1 cellular context compared by ENCODE assay signal in genomic region chr2:218323526-218324472, GRCh38.
A peak's percentile ranks its signal among the peaks of the same experiment; 100 is the strongest.
TF ChIP-seq lines count a peak whose summit lies in the region.

No MANE protein-coding gene starts in this region.

TF ChIP-seq in HepG2, 621 proteins besides CTCF, POLR2A, EP300 and RAD21 (continued from another document and continues in another):
- TF ChIP-seq ZNF407 (CRISPR knock-in tag; IDR thresholded peaks at IDR 0.05; ENCODE audit: not compliant biosample characterization) (peak; percentile 60), ZHX1 (CRISPR knock-in tag; IDR thresholded peaks at IDR 0.05; ENCODE audit: low read depth) (peak; percentile 63; the same call in 1 of the 2 replicates), BORCS8-MEF2B (CRISPR knock-in tag; IDR thresholded peaks at IDR 0.05) (no peak), PATZ1 (CRISPR knock-in tag; IDR thresholded peaks at IDR 0.05) (peak; percentile 87), PCBP1 (IDR thresholded peaks at IDR 0.05; ENCODE audit: borderline replicate concordance, low read depth, low read length) (0 out of 2 replicates have a peak, but pooled peaks have one; percentile 13), SIN3B (IDR thresholded peaks at IDR 0.05; ENCODE audit: low read length) (no peak), ZNF83 (CRISPR knock-in tag; IDR thresholded peaks at IDR 0.05; ENCODE audit: borderline replicate concordance) (0 out of 2 replicates have a peak, but pooled peaks have one; percentile 27), ZNF788 (CRISPR knock-in tag; IDR thresholded peaks at IDR 0.05; ENCODE audit: borderline replicate concordance) (0 out of 2 replicates have a peak, but pooled peaks have one; percentile 42), SKIL (CRISPR knock-in tag; IDR thresholded peaks at IDR 0.05; ENCODE audit: borderline replicate concordance) (peak; percentile 81), ZC3H13 (CRISPR knock-in tag; IDR thresholded peaks at IDR 0.05) (peak; percentile 85; the same call in 1 of the 2 replicates), GTF3A (CRISPR knock-in tag; conservative IDR thresholded peaks at IDR 0.05) (0 out of 2 replicates have a peak, but pooled peaks have one; percentile 64), ZFYVE20 (CRISPR knock-in tag; IDR thresholded peaks at IDR 0.05; ENCODE audit: borderline replicate concordance, low read depth) (no peak), ZNF251 (CRISPR knock-in tag; IDR thresholded peaks at IDR 0.05) (no peak), ZNF503 (CRISPR knock-in tag; IDR thresholded peaks at IDR 0.05) (0 out of 2 replicates have a peak, but pooled peaks have one; percentile 45), ZNF282 (IDR thresholded peaks at IDR 0.05; ENCODE audit: partially characterized antibody) (no peak), SNAI1 (CRISPR knock-in tag; IDR thresholded peaks at IDR 0.05; ENCODE audit: borderline replicate concordance) (peak; percentile 46; the same call in 1 of the 2 replicates), ZNF484 (CRISPR knock-in tag; IDR thresholded peaks at IDR 0.05; ENCODE audit: borderline replicate concordance, low read depth) (no peak), TERF1 (CRISPR knock-in tag; IDR thresholded peaks at IDR 0.05) (no peak), SRSF4 (IDR thresholded peaks at IDR 0.05; ENCODE audit: low read depth, low read length, poor library complexity, severe bottlenecking) (no peak), ZNF670 (CRISPR knock-in tag; IDR thresholded peaks at IDR 0.05; ENCODE audit: borderline replicate concordance) (no peak), ETV6 (CRISPR knock-in tag; conservative IDR thresholded peaks at IDR 0.05) (no peak; the same call in 1 of the 2 replicates), MEIS2 (CRISPR knock-in tag; IDR thresholded peaks at IDR 0.05) (no peak), ZEB1 (IDR thresholded peaks at IDR 0.05; ENCODE audit: insufficient replicate concordance, low read depth) (peak; percentile 21), MAFF (IDR thresholded peaks at IDR 0.05; ENCODE audit: low read depth, low read length) (no peak), KMT2A (CRISPR knock-in tag; IDR thresholded peaks at IDR 0.05) (0 out of 2 replicates have a peak, but pooled peaks have one; percentile 23), SMARCE1 (IDR thresholded peaks at IDR 0.05; ENCODE audit: borderline replicate concordance) (no peak), HMG20A (CRISPR knock-in tag; IDR thresholded peaks at IDR 0.05; ENCODE audit: borderline replicate concordance) (peak; percentile 63; the same call in 1 of the 2 replicates), ZXDC (CRISPR knock-in tag; IDR thresholded peaks at IDR 0.05) (0 out of 2 replicates have a peak, but pooled peaks have one; percentile 64), CSRNP2 (CRISPR knock-in tag; conservative IDR thresholded peaks at IDR 0.05; ENCODE audit: low read depth) (peak; percentile 76; the same call in 1 of the 2 replicates), REL (CRISPR knock-in tag; conservative IDR thresholded peaks at IDR 0.05) (0 out of 2 replicates have a peak, but pooled peaks have one; percentile 73), FOXP1 (IDR thresholded peaks at IDR 0.05) (no peak), FOXP1 (CRISPR knock-in tag; IDR thresholded peaks at IDR 0.05) (no peak)
